16 cellular contexts compared by ENCODE assay signal in genomic region chr20:4153251-4153650, GRCh38. TPM values are rescaled to one million over a fixed set of nuclear protein-coding genes. Genes with fewer than 3 reads are reported as not detected.
DNase-seq lines count a peak whose midpoint lies in the region; ATAC-seq and TF ChIP-seq lines count a peak whose summit lies in the region.
"Had no signal": no experiment of that assay in that cellular context is flagged by ENCODE, and none has a peak within 500 bp of the region (broad histone marks: within the 10 kb centered on the region; RNA-seq: fewer than 3 reads in every experiment).

No MANE protein-coding gene starts in this region.

- no peak for ATAC-seq in HG02970 (IDR thresholded peaks at IDR 0.05; ENCODE audit: low FRiP score, unreplicated experiment)
- ATAC-seq in psoas muscle = no peak
- ATAC-seq in HG02588 (IDR thresholded peaks at IDR 0.05; ENCODE audit: unreplicated experiment) = no peak

- no peak for TF ChIP-seq CTCF in psoas muscle (IDR thresholded peaks at IDR 0.05)

- H3K9me3 ChIP-seq in psoas muscle = no peaks in the 10 kb centered on the region
- H3K9me3 ChIP-seq: BE2C, testis had no signal

- in situ Hi-C loops in Caki2 (cut with HindIII; ENCODE audit: low pct_unique_long_range_greater_than_20kb, low sequenced_read_pairs) = no loop called here

- no peak overlapping the region for H3K4me3 ChIP-seq in psoas muscle
- H3K4me3 ChIP-seq: testis had no signal

- no peaks in the 10 kb centered on the region for H3K27me3 ChIP-seq in psoas muscle (ENCODE audit: insufficient read depth in 3 of 3, low read length in 2 of 3)
- H3K27me3 ChIP-seq: testis had no signal

- H3K4me1 ChIP-seq in psoas muscle = peaks cover 2% of the 10 kb centered on the region
- H3K4me1 ChIP-seq: BE2C had no signal

- no peaks in the 10 kb centered on the region for H3K36me3 ChIP-seq in psoas muscle (ENCODE audit: insufficient read depth in 1 of 2, low read depth in 1 of 2)
- H3K36me3 ChIP-seq: BE2C had no signal

- no peak overlapping the region for H3K27ac ChIP-seq in psoas muscle
- H3K27ac ChIP-seq: testis had no signal

- intact Hi-C loops in posterior vena cava (cut with DNase I) = no loop called here
- intact Hi-C loops in psoas muscle (cut with DNase I) = no loop called here

- whole genome bisulfite sequencing in psoas muscle, 3 donors = 42 to 65% (median 49%) methylated on average over 3 of the region's 3 CpGs

- DNase-seq in Caki2 (ENCODE audit: low read depth) (peak; percentile 84), NCI-H82 (lab: John Stamatoyannopoulos, UW) (peak; percentile 67), ecto neural progenitor cell (ENCODE audit: low spot score) (peak; percentile 47), posterior vena cava (ENCODE audit: low spot score) (peak; percentile 57), COLO668 (lab: John Stamatoyannopoulos, UW; ENCODE audit: unreplicated experiment) (no peak), psoas muscle (no peak)
- DNase-seq: activated CD4-positive, alpha-beta T cell treated with anti-CD3 and anti-CD28 coated beads for 48 hours; activated T-cell treated with anti-CD3 and anti-CD28 coated beads, Interleukin-2, amount 50 U/mL, for 1 hour; BE2C; EL; KG1; NCI-H69; T-helper 2 cell; testis had no signal

RNA-seq across cellular contexts. Expression of gene SMOX, which starts 4.6 kb away (rescaled TPM):
- total RNA-seq in Caki2 (2014; rRNA removed; shearing (Covaris generic); ENCODE audit: low replicate concordance) = 39.6 and 48.7 TPM in 2 replicates
- total RNA-seq in posterior vena cava (1 to 10 TPM; 4.3 to 6.8 TPM), psoas muscle (1 to 10 TPM; 2.1 to 5.7 (median 4.0) TPM)
- polyA plus RNA-seq in psoas muscle = 1 to 10 TPM; 1.7 to 4.8 (median 2.2) TPM

Comparison
In these comparisons a context has a peak if more than half of its experiments do, and no peak if none do; other contexts are left out.
1. DNase-seq: peak in Caki2 (single experiment), NCI-H82 (single experiment), ecto neural progenitor cell (single experiment) and posterior vena cava (single experiment); none in COLO668 (single experiment) and psoas muscle (0 of 2).